ENCODE assay signal across 1 cellular context in the genomic region with DNA sequence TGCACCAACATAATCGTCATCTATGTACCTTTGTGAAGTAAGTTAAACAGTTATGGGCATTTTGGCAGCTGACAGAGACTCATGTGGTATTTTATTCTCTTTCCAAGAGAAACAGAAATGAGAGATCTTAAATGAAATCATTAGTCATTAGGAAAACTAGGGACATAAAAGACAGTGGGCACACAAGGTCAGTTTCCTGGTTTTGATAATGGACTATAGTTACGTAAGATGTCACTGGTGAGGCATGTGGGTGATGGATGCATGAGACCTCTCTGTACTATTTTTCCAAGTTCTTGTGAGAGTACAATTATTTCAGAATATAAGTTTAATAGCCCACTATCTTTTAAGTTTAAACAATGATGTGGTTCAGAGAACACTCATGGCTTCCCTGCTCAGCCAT.
TF ChIP-seq lines count a peak whose summit lies in the region.

No MANE protein-coding gene starts in this region.

TF ChIP-seq in SK-N-SH treated with all-trans-retinoic acid at 6 μM for 48 hours, 23 proteins besides CTCF, POLR2A, EP300 and RAD21 (continued from another document):
- TF ChIP-seq TSHZ2 (CRISPR knock-in tag; IDR thresholded peaks at IDR 0.05), result no peak
TF ChIP-seq in SK-N-SH treated with all-trans-retinoic acid at 6 μM for 48 hours: peak in this region for 2.
